ENCODE assay signal across 7 cellular contexts in genomic region chr5:76641514-76642120, GRCh38. TPM values are rescaled to one million over a fixed set of nuclear protein-coding genes. Genes with fewer than 3 reads are reported as not detected.
DNase-seq lines count a peak whose midpoint lies in the region; ATAC-seq and TF ChIP-seq lines count a peak whose summit lies in the region.

No MANE protein-coding gene starts in this region.

- no peaks in the 10 kb centered on the region for H3K27me3 ChIP-seq in lower lobe of right lung (ENCODE audit: low read depth)

- intact Hi-C loops in lower lobe of right lung (cut with DNase I), result no loop called here

- peaks cover 4% of the 10 kb centered on the region for H3K4me1 ChIP-seq in lower lobe of right lung

- TF ChIP-seq CTCF in GM12875 (IDR thresholded peaks at IDR 0.05; ENCODE audit: borderline replicate concordance, insufficient read depth, low read depth, low read length) (peak; percentile 58; the same call in 1 of the 2 replicates), NB4 (IDR thresholded peaks at IDR 0.05; ENCODE audit: low read depth, low read length) (peak; percentile 70), lower lobe of right lung (IDR thresholded peaks at IDR 0.05) (peak; percentile 69)

- H3K9me3 ChIP-seq in lower lobe of right lung, result no peaks in the 10 kb centered on the region

- peak; percentile 59 to 62 for ATAC-seq in lower lobe of right lung
- no peak for ATAC-seq in HG03045 (IDR thresholded peaks at IDR 0.05; ENCODE audit: unreplicated experiment)

- DNase-seq in NB4 (ENCODE audit: low read depth) (peak; percentile 71), cerebellum (ENCODE audit: low spot score) (peak; percentile 1), lower lobe of right lung (no peak)
- peak; percentile 30 for DNase-seq in activated CD4-positive, alpha-beta T cell treated with anti-CD3 and anti-CD28 coated beads for 1 hour
- DNase-seq in stimulated activated CD8-positive, alpha-beta memory T cell treated with anti-CD3 and anti-CD28 coated beads, Interleukin-2, amount 100 ng/mL, for 48 hours (ENCODE audit: low read depth in 2 of 2), result peak; percentile 34 to 60

- H3K27ac ChIP-seq in lower lobe of right lung, result no peak overlapping the region

- H3K36me3 ChIP-seq in lower lobe of right lung, result no peaks in the 10 kb centered on the region

- H3K4me3 ChIP-seq in GM12875 (ENCODE audit: low read depth, low read length) (no peak overlapping the region), NB4 (ENCODE audit: low read depth, low read length) (no peak overlapping the region), lower lobe of right lung (no peak overlapping the region)

- TF ChIP-seq POLR2A in NB4 (IDR thresholded peaks at IDR 0.05; ENCODE audit: extremely low read depth, insufficient read length), result no peak

RNA-seq across cellular contexts. Expression of gene F2RL2, which starts 18.4 kb away (rescaled TPM):
- total RNA-seq in cerebellum (0.27 TPM), lower lobe of right lung (not detected)
